ENCODE assay signal across 37 cellular contexts in the genomic region with DNA sequence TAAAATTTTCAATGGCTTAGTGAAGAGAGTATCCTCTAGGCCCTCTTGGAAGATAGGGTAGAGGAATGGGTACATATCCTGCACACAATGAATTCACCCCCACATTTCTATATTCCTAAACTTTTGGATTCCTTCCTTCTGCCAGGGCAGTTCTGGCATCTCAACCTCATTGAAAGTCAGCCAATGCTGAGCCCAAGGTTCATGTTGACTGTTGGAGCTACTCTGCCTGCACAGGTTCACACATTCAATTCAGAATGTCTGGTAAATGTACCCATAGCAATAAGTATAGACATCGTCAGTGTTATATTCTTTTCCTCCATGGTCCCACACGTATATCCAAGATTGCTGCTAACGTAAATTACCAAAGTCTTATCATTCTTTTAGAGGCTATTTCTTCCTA. TPM values are rescaled to one million over a fixed set of nuclear protein-coding genes. Genes with fewer than 3 reads are reported as not detected.
DNase-seq lines count a peak whose midpoint lies in the region; ATAC-seq, FAIRE-seq and TF ChIP-seq lines count a peak whose summit lies in the region.
"Had no signal": no experiment of that assay in that cellular context is flagged by ENCODE, and none has a peak within 500 bp of the region (broad histone marks: within the 10 kb centered on the region; RNA-seq: fewer than 3 reads in every experiment).

No MANE protein-coding gene starts in this region.

- H3K27me3 Mint-ChIP-seq in GM23338 (ENCODE audit: insufficient read depth, low read depth, poor library complexity): peaks cover 6% of the 10 kb centered on the region

- no peaks in the 10 kb centered on the region for H3K79me2 ChIP-seq in HepG2 (ENCODE audit: insufficient read depth, low read length)
- no peaks in the 10 kb centered on the region for H3K79me2 ChIP-seq in GM23338 (replicated peaks; ENCODE audit: insufficient read depth)
- no peaks in the 10 kb centered on the region for H3K79me2 ChIP-seq in K562 (ENCODE audit: control insufficient read depth, insufficient read depth, low read length)
- no peaks in the 10 kb centered on the region for H3K79me2 ChIP-seq in osteoblast (ENCODE audit: insufficient read depth, low read length)

- H3K4me1 ChIP-seq in right lobe of liver (no peaks in the 10 kb centered on the region), HepG2 (ENCODE audit: insufficient read depth, low read length) (no peaks in the 10 kb centered on the region), GM23338 (ENCODE audit: insufficient read depth) (peaks cover 6% of the 10 kb centered on the region; the same call in 1 of the 2 replicates), K562 (replicated peaks in 1 of 2; ENCODE audit: control insufficient read depth in 2 of 2, insufficient read depth in 2 of 2, low read length in 2 of 2) (peaks cover 3 to 20% of the 10 kb centered on the region in 2 experiments; a peak in 4 of 5 replicates), colonic mucosa (no peaks in the 10 kb centered on the region), osteoblast (ENCODE audit: insufficient read depth, low read length) (no peaks in the 10 kb centered on the region)
- H3K4me1 ChIP-seq: A549, BE2C, BLaER1, Caco-2 had no signal

- H3K9me1 ChIP-seq in K562 (ENCODE audit: control insufficient read depth, insufficient read depth, low read length): no peaks in the 10 kb centered on the region

- H3K27ac ChIP-seq in right lobe of liver (no peak overlapping the region), HepG2 (ENCODE audit: extremely low read length, insufficient read depth, low read length) (no peak overlapping the region), GM23338 (ENCODE audit: low read depth) (no peak overlapping the region), K562 (ENCODE audit: extremely low read depth, low read depth, low read length) (no peak overlapping the region), colonic mucosa (no peak overlapping the region), osteoblast (ENCODE audit: low read depth, low read length) (no peak overlapping the region)
- H3K27ac ChIP-seq: 22Rv1; A549; BLaER1; BLaER1 treated with 17β-estradiol and CSF1 and Interleukin-3, amounts not matched to agents 10 nM and 100 nM; C4-2B had no signal

- WGBS in right lobe of liver (ENCODE audit: insufficient coverage, low coverage, low lambda C conversion rate, missing lambda C conversion rate): 48% methylated on average over 3 of the region's 3 CpGs
- 25% methylated on average over 3 of the region's 3 CpGs for WGBS in HepG2 (ENCODE audit: low lambda C conversion rate)
- 57% methylated on average over 3 of the region's 3 CpGs for WGBS in K562 (ENCODE audit: insufficient coverage, low coverage, missing lambda C conversion rate)

- H3K4me3 ChIP-seq in right lobe of liver (no peak overlapping the region), HepG2 (replicated peaks in 1 of 3; ENCODE audit: insufficient read depth in 1 of 3, low read depth in 2 of 3, low read length in 3 of 3) (no peak overlapping the region), GM23338 (no peak overlapping the region), K562 (no peak overlapping the region), colonic mucosa (no peak overlapping the region), osteoblast (ENCODE audit: insufficient read depth, low read length) (no peak overlapping the region)
- H3K4me3 ChIP-seq: A549; BLaER1; BLaER1 treated with 17β-estradiol and CSF1 and Interleukin-3, amounts not matched to agents 10 nM and 100 nM had no signal

- BruUV-seq in HepG2 (replicated peaks; lab: Mats Ljungman, UMichigan) (no TSS peak), K562 (replicated peaks; lab: Mats Ljungman, UMichigan) (no TSS peak)

- H3K9ac ChIP-seq in HepG2 (ENCODE audit: insufficient read depth, low read depth, low read length) (no peak overlapping the region), K562 (ENCODE audit: insufficient read depth in 1 of 2, low read depth in 2 of 2, low read length in 2 of 2) (no peak overlapping the region), colonic mucosa (ENCODE audit: low read depth in 2 of 2, low read length in 2 of 2) (no peak overlapping the region)
- H3K9ac ChIP-seq: BLaER1; BLaER1 treated with 17β-estradiol and CSF1 and Interleukin-3, amounts not matched to agents 10 nM and 100 nM had no signal

- POLR2A ChIA-PET in HepG2 (lab: Yijun Ruan, JAX): no interaction called here
- POLR2A ChIA-PET in K562 (lab: Yijun Ruan, JAX): no interaction called here

- ATAC-seq in right lobe of liver: peak; percentile 37 to 84 (median 58)
- no peak for ATAC-seq in HepG2
- ATAC-seq in GM23338: no peak
- no peak for ATAC-seq in K562
- ATAC-seq in left lobe of liver: peak; percentile 95
- ATAC-seq: A549; CD8-positive, alpha-beta T cell had no signal

- H3K9me3 ChIP-seq in right lobe of liver (no peaks in the 10 kb centered on the region), HepG2 (ENCODE audit: low read length) (no peaks in the 10 kb centered on the region), K562 (replicated peaks; ENCODE audit: control insufficient read depth, insufficient read depth, low read depth, low read length) (no peaks in the 10 kb centered on the region), colonic mucosa (no peaks in the 10 kb centered on the region), osteoblast (ENCODE audit: low read depth, low read length) (no peaks in the 10 kb centered on the region)
- H3K9me3 ChIP-seq: BE2C, BLaER1, Caco-2 had no signal

- H3K27ac Mint-ChIP-seq in GM23338: no peak overlapping the region
- H3K27ac Mint-ChIP-seq: B cell; CD14-positive monocyte; CD4-positive, alpha-beta memory T cell; CD4-positive, alpha-beta T cell; CD4-positive, CD25-positive, alpha-beta regulatory T cell; CD8-positive, alpha-beta memory T cell; CD8-positive, alpha-beta T cell had no signal

- no peaks in the 10 kb centered on the region for H3K9me2 ChIP-seq in GM23338 (ENCODE audit: insufficient read depth)

- H3K4me2 ChIP-seq in HepG2 (ENCODE audit: low read depth, low read length) (no peak overlapping the region), GM23338 (no peak overlapping the region), K562 (ENCODE audit: insufficient read depth, low read length) (no peak overlapping the region), osteoblast (ENCODE audit: insufficient read depth, low read length) (no peak overlapping the region)
- H3K4me2 ChIP-seq: A549; BLaER1; BLaER1 treated with 17β-estradiol and CSF1 and Interleukin-3, amounts not matched to agents 10 nM and 100 nM had no signal

- TF ChIP-seq RAD21 in HepG2 (CRISPR knock-in tag; IDR thresholded peaks at IDR 0.05) (no peak), K562 (CRISPR knock-in tag; conservative IDR thresholded peaks at IDR 0.05 in 1 of 2, IDR thresholded peaks at IDR 0.05 in 1 of 2) (no peak)

- H3K4me3 Mint-ChIP-seq in GM23338: no peak overlapping the region
- H3K4me3 Mint-ChIP-seq: B cell; CD14-positive monocyte; CD4-positive, alpha-beta memory T cell; CD4-positive, alpha-beta T cell; CD4-positive, CD25-positive, alpha-beta regulatory T cell; CD8-positive, alpha-beta memory T cell; CD8-positive, alpha-beta T cell had no signal

- intact Hi-C loops in right lobe of liver (cut with DNase I): no loop called here
- intact Hi-C loops in HepG2 (cut with micrococcal nuclease; ENCODE audit: unreplicated experiment): no loop called here
- intact Hi-C loops in K562 (cut with micrococcal nuclease): loop anchor here (5.0 kb wide), 1 partner anchor 48 kb away; a partner anchor contains a TSS
- intact Hi-C loops in colonic mucosa (cut with DNase I): no loop called here

- H3F3A ChIP-seq in GM23338 (replicated peaks; ENCODE audit: low read depth): no peaks in the 10 kb centered on the region

- no peak for TF ChIP-seq EP300 in HepG2 (IDR thresholded peaks at IDR 0.05; ENCODE audit: low read depth in 2 of 2, low read length in 2 of 2)
- TF ChIP-seq EP300 in HepG2 (CRISPR knock-in tag; IDR thresholded peaks at IDR 0.05; ENCODE audit: borderline replicate concordance): no peak
- no peak for TF ChIP-seq EP300 in K562 (IDR thresholded peaks at IDR 0.05; ENCODE audit: low read length)

- H3K27me3 ChIP-seq in right lobe of liver: no peaks in the 10 kb centered on the region
- H3K27me3 ChIP-seq in HepG2 (ENCODE audit: control insufficient read depth in 1 of 2, insufficient read depth in 2 of 2, low read length in 2 of 2): no peaks in the 10 kb centered on the region
- no peaks in the 10 kb centered on the region for H3K27me3 ChIP-seq in GM23338 (ENCODE audit: insufficient read depth)
- H3K27me3 ChIP-seq in K562 (ENCODE audit: control insufficient read depth in 2 of 2, insufficient read depth in 2 of 2, low read length in 2 of 2): no peaks in the 10 kb centered on the region
- H3K27me3 ChIP-seq in colonic mucosa: no peaks in the 10 kb centered on the region
- H3K27me3 ChIP-seq in osteoblast (ENCODE audit: insufficient read depth, low read length): no peaks in the 10 kb centered on the region
- H3K27me3 ChIP-seq: BE2C; BLaER1; BLaER1 treated with 17β-estradiol and CSF1 and Interleukin-3, amounts not matched to agents 10 nM and 100 nM had no signal

- no peaks in the 10 kb centered on the region for H4K20me1 ChIP-seq in HepG2 (ENCODE audit: insufficient read depth, low read length)
- no peaks in the 10 kb centered on the region for H4K20me1 ChIP-seq in GM23338 (replicated peaks; ENCODE audit: insufficient read depth)
- H4K20me1 ChIP-seq in K562 (replicated peaks; ENCODE audit: control insufficient read depth, insufficient read depth, low read length): no peaks in the 10 kb centered on the region
- no peaks in the 10 kb centered on the region for H4K20me1 ChIP-seq in osteoblast (ENCODE audit: insufficient read depth, low read length)
- H4K20me1 ChIP-seq: BLaER1; BLaER1 treated with 17β-estradiol and CSF1 and Interleukin-3, amounts not matched to agents 10 nM and 100 nM had no signal

- no peaks in the 10 kb centered on the region; the same call in 2 of the 3 replicates for H3K9me3 Mint-ChIP-seq in GM23338
- H3K9me3 Mint-ChIP-seq: CD4-positive, alpha-beta T cell; CD8-positive, alpha-beta T cell had no signal

- no peaks in the 10 kb centered on the region for H3K36me3 Mint-ChIP-seq in GM23338 (ENCODE audit: low read depth)
- H3K36me3 Mint-ChIP-seq: CD14-positive monocyte; CD4-positive, alpha-beta memory T cell; CD4-positive, CD25-positive, alpha-beta regulatory T cell; CD8-positive, alpha-beta T cell had no signal

- peaks cover 5% of the 10 kb centered on the region; the same call in 1 of the 3 replicates for H3K4me1 Mint-ChIP-seq in GM23338
- H3K4me1 Mint-ChIP-seq: B cell; CD4-positive, alpha-beta memory T cell; CD4-positive, CD25-positive, alpha-beta regulatory T cell; CD8-positive, alpha-beta memory T cell had no signal

- no peak overlapping the region for H2AFZ ChIP-seq in HepG2 (ENCODE audit: low read length)
- peak overlapping the region; percentile 57; the same call in 1 of the 2 replicates for H2AFZ ChIP-seq in GM23338
- peak overlapping the region; percentile 30; the same call in 1 of the 2 replicates for H2AFZ ChIP-seq in K562 (ENCODE audit: low read depth, low read length)
- H2AFZ ChIP-seq in osteoblast (ENCODE audit: low read length): no peak overlapping the region

- TF ChIP-seq CTCF in right lobe of liver (IDR thresholded peaks at IDR 0.05) (no peak), HepG2 (CRISPR knock-in tag; IDR thresholded peaks at IDR 0.05) (no peak), GM23338 (conservative IDR thresholded peaks at IDR 0.05; ENCODE audit: low read depth in 2 of 2) (no peak), K562 (IDR thresholded peaks at IDR 0.05 in 2 of 3, conservative IDR thresholded peaks at IDR 0.05 in 1 of 3; ENCODE audit: insufficient read depth in 2 of 3, low read depth in 1 of 3, low read length in 3 of 3) (no peak), colonic mucosa (IDR thresholded peaks at IDR 0.05) (no peak), osteoblast (IDR thresholded peaks at IDR 0.05; ENCODE audit: extremely low read depth, low read depth, low read length) (no peak)

- in situ Hi-C loops in HepG2 (cut with HindIII; ENCODE audit: extremely low pct_ligation_motif_present, low pct_unique_long_range_greater_than_20kb) (no loop called here), K562 (cut with MboI) (no loop called here)

- CTCF ChIA-PET in HepG2 (lab: Yijun Ruan, JAX; ENCODE audit: low intra/inter-chr PET ratio, low total read pairs) (no interaction called here), K562 (lab: Yijun Ruan, JAX; ENCODE audit: low intra/inter-chr PET ratio) (no interaction called here)

- H3K36me3 ChIP-seq in right lobe of liver (no peaks in the 10 kb centered on the region), HepG2 (replicated peaks in 1 of 2; ENCODE audit: control insufficient read depth in 1 of 2, insufficient read depth in 2 of 2, low read length in 2 of 2) (no peaks in the 10 kb centered on the region), GM23338 (ENCODE audit: insufficient read depth) (no peaks in the 10 kb centered on the region), K562 (ENCODE audit: control insufficient read depth, insufficient read depth, low read length) (no peaks in the 10 kb centered on the region), colonic mucosa (no peaks in the 10 kb centered on the region), osteoblast (ENCODE audit: insufficient read depth, low read length) (no peaks in the 10 kb centered on the region)
- H3K36me3 ChIP-seq: BE2C; BLaER1; BLaER1 treated with 17β-estradiol and CSF1 and Interleukin-3, amounts not matched to agents 10 nM and 100 nM had no signal

- DNase-seq in right lobe of liver (no peak), HepG2 (ENCODE audit: low spot score) (no peak), GM23338 (ENCODE audit: low spot score) (no peak), K562 (ENCODE audit: extremely low read depth in 1 of 4, low spot score in 3 of 4) (no peak), left lobe of liver (ENCODE audit: low spot score) (peak; percentile 49), NCI-H2029 treated with DMSO at 0.1 percent for 48 hours (lab: John Stamatoyannopoulos, UW) (no peak), colonic mucosa (no peak), osteoblast (ENCODE audit: insufficient read length, low spot score, missing footprints) (no peak)
- DNase-seq: 8988T; ACHN; AML-193; BE2C; C1 segment of cervical spinal cord; Caco-2; Calu3; CD4-positive, alpha-beta memory T cell; CD4-positive, alpha-beta T cell; CD4-positive, CD25-positive, alpha-beta regulatory T cell; CD8-positive, alpha-beta memory T cell; CD8-positive, alpha-beta T cell; COR-L47; DMS 273 treated with DMSO at 0.1 percent for 48 hours; DMS153; DMS53; DMS79; DMS79 treated with DMSO at 0.1 percent for 48 hours; DND-41; EL had no signal

- no peak for TF ChIP-seq POLR2A in right lobe of liver (IDR thresholded peaks at IDR 0.05)
- no peak for TF ChIP-seq POLR2A in HepG2 (IDR thresholded peaks at IDR 0.05; ENCODE audit: insufficient read depth in 1 of 2, low read depth in 2 of 2, low read length in 2 of 2)
- no peak for TF ChIP-seq POLR2A in K562 (conservative IDR thresholded peaks at IDR 0.05)

- no peak for FAIRE-seq in HepG2 (lab: Jason Lieb, UNC)
- FAIRE-seq in K562 (lab: Jason Lieb, UNC): no peak
- FAIRE-seq: A204.1, A549, D721Med had no signal

RNA-seq across cellular contexts. Expression of a gene that starts 48.9 kb away (rescaled TPM):
- 10 to 100 TPM in 3 of 6 experiments, 1 to 10 TPM in 3; 5.8 to 14.3 (median 9.6) TPM for total RNA-seq in right lobe of liver
- 38.2 and 42.3 TPM in 2 replicates for total RNA-seq in HepG2 (2016; rRNA removed; fragmentation: Illumina TruSeq; extraction: Trizol)
- total RNA-seq in HepG2 (2016; cell fraction: cytosol; rRNA removed; fragmentation: Illumina TruSeq; extraction: Trizol; ENCODE audit: low read depth): 87.5 and 103 TPM in 2 replicates
- total RNA-seq in HepG2 (2016; cell fraction: insoluble cytoplasmic fraction; rRNA removed; fragmentation: Illumina TruSeq; extraction: Trizol): 39.9 and 44.0 TPM in 2 replicates
- total RNA-seq in HepG2 (2016; cell fraction: membrane; rRNA removed; fragmentation: Illumina TruSeq; extraction: Trizol): 116 and 126 TPM in 2 replicates
- total RNA-seq in HepG2 (2016; cell fraction: nucleus; rRNA removed; fragmentation: Illumina TruSeq; extraction: Trizol): 23.4 and 26.6 TPM in 2 replicates
- 30.0 and 37.3 TPM in 2 replicates for polyA plus RNA-seq in HepG2 (2011; rRNA removed)
- polyA plus RNA-seq in HepG2 (2011; cell fraction: cytosol; rRNA removed): 23.6 and 30.4 TPM in 2 replicates
- polyA plus RNA-seq in HepG2 (2011; cell fraction: nucleus; rRNA removed): 6.3 and 8.6 TPM in 2 replicates
- 25.5 and 25.9 TPM in 2 replicates for polyA plus RNA-seq in HepG2 (2012)
- polyA plus RNA-seq in HepG2 (2016; cell fraction: cytosol; fragmentation: Illumina TruSeq; extraction: Trizol; ENCODE audit: low read depth): 95.7 and 120 TPM in 2 replicates
- 36.5 and 40.5 TPM in 2 replicates for polyA plus RNA-seq in HepG2 (2016; cell fraction: insoluble cytoplasmic fraction; fragmentation: Illumina TruSeq; extraction: Trizol; ENCODE audit: low read depth)
- 105 and 119 TPM in 2 replicates for polyA plus RNA-seq in HepG2 (2016; cell fraction: membrane; fragmentation: Illumina TruSeq; extraction: Trizol; ENCODE audit: low read depth)
- 29.8 and 34.2 TPM in 2 replicates for polyA plus RNA-seq in HepG2 (2016; cell fraction: nucleus; fragmentation: Illumina TruSeq; extraction: Trizol; ENCODE audit: insufficient read depth, low read depth)
- polyA minus RNA-seq in HepG2 (2011; rRNA and poly(A)+ RNA removed; ENCODE audit: low replicate concordance): 4.3 and 10.2 TPM in 2 replicates
- 14.2 and 17.9 TPM in 2 replicates for polyA minus RNA-seq in HepG2 (2011; cell fraction: cytosol; rRNA and poly(A)+ RNA removed)
- polyA minus RNA-seq in HepG2 (2011; cell fraction: nucleus; rRNA and poly(A)+ RNA removed): 12.2 and 19.9 TPM in 2 replicates
- total RNA-seq in GM23338 (2014; rRNA removed; shearing (Covaris generic)): 54.3 and 55.3 TPM in 2 replicates
- 51.7 and 55.1 TPM in 2 replicates for polyA plus RNA-seq in GM23338 (2016; fragmentation: Nextera tagmentation; extraction: Ambion mirVana)
- 16.8 and 25.1 TPM in 2 replicates for total RNA-seq in K562 (2011; cell fraction: chromatin; rRNA removed; ENCODE audit: low replicate concordance)
- 19.8 and 22.5 TPM in 2 replicates for total RNA-seq in K562 (2011; cell fraction: nucleolus; rRNA removed)
- 30.4 and 45.0 TPM in 2 replicates for total RNA-seq in K562 (2011; cell fraction: nucleoplasm; rRNA removed)
- 44.8 and 44.9 TPM in 2 replicates for total RNA-seq in K562 (2014; rRNA removed)
- total RNA-seq in K562 (2014; rRNA removed; fragmentation: Illumina TruSeq; extraction: Trizol): 64.4 and 74.5 TPM in 2 replicates
- 54.4 and 56.9 TPM in 2 replicates for total RNA-seq in K562 (2015; rRNA removed; fragmentation: Illumina TruSeq; extraction: Trizol)
- total RNA-seq in K562 (2021): 42.2 and 43.4 TPM in 2 replicates
- 60.7 and 77.4 TPM in 2 replicates for polyA plus RNA-seq in K562 (2011; rRNA removed)
- polyA plus RNA-seq in K562 (2011; cell fraction: cytosol; rRNA removed): 18.7 and 41.1 TPM in 2 replicates
- polyA plus RNA-seq in K562 (2011; cell fraction: nucleus; rRNA removed): 14.4 and 34.3 TPM in 2 replicates
- 38.4 and 42.2 TPM in 2 replicates for polyA plus RNA-seq in K562 (2012)
- polyA plus RNA-seq in K562 (2014; fragmentation: Illumina TruSeq; extraction: Trizol): 50.8 and 53.5 TPM in 2 replicates
- polyA plus RNA-seq in K562 (2014; fragmentation: Nextera tagmentation; extraction: Ambion mirVana): 10 to 100 TPM; 79.6 to 90.0 TPM
- 52.9 and 57.6 TPM in 2 replicates for polyA plus RNA-seq in K562 (2014; rRNA removed)
- 37.0 and 57.7 TPM in 2 replicates for polyA minus RNA-seq in K562 (2011; rRNA and poly(A)+ RNA removed)
- 14.0 and 14.7 TPM in 2 replicates for polyA minus RNA-seq in K562 (2011; cell fraction: cytosol; rRNA and poly(A)+ RNA removed)
- 11.0 and 27.9 TPM in 2 replicates for polyA minus RNA-seq in K562 (2011; cell fraction: nucleus; rRNA and poly(A)+ RNA removed)
- total RNA-seq in left lobe of liver: 6.5 TPM
- 10 to 100 TPM; 25.4 to 25.5 TPM for total RNA-seq in colonic mucosa
- 60.4 and 63.3 TPM in 2 replicates for total RNA-seq in osteoblast

Comparison
In these comparisons a context has a peak if more than half of its experiments do, and no peak if none do; other contexts are left out.
1. ATAC-seq: peak in right lobe of liver (4 of 4) and left lobe of liver (single experiment); none in HepG2 (single experiment), GM23338 (single experiment) and K562 (single experiment).
2. H2AFZ ChIP-seq: peak in GM23338 (single experiment) and K562 (single experiment); none in HepG2 (single experiment) and osteoblast (single experiment).